In genomic region chr10:127977368-127978009, GRCh38 we compare ENCODE assay signal across 8 cellular contexts.
DNase-seq lines count a peak whose midpoint lies in the region; ATAC-seq and TF ChIP-seq lines count a peak whose summit lies in the region.

No MANE protein-coding gene starts in this region.

- no peak overlapping the region for H3K9ac ChIP-seq in trophoblast cell (ENCODE audit: low read length)

- no peak overlapping the region for H2AK5ac ChIP-seq in trophoblast cell (ENCODE audit: low read length)

- TF ChIP-seq CTCF in WERI-Rb-1 (IDR thresholded peaks at IDR 0.05; ENCODE audit: low read depth, low read length): no peak

- ATAC-seq in Right ventricle myocardium superior (ENCODE audit: poor library complexity): peak; percentile 92
- no peak for ATAC-seq in HG03460 (IDR thresholded peaks at IDR 0.05; ENCODE audit: unreplicated experiment)
- ATAC-seq in GM18873 (IDR thresholded peaks at IDR 0.05; ENCODE audit: low FRiP score, unreplicated experiment): no peak

- H3K4me3 ChIP-seq in WERI-Rb-1 (ENCODE audit: low read depth, low read length) (no peak overlapping the region), trophoblast cell (ENCODE audit: low read depth, low read length) (no peak overlapping the region)

- no peaks in the 10 kb centered on the region for H3K79me1 ChIP-seq in trophoblast cell (ENCODE audit: low read length)

- H3K27me3 ChIP-seq in WERI-Rb-1 (ENCODE audit: insufficient read depth, low read depth, severe bottlenecking) (no peaks in the 10 kb centered on the region), trophoblast cell (ENCODE audit: insufficient read depth, low read length) (no peaks in the 10 kb centered on the region)

- DNase-seq in ELR (ENCODE audit: low read depth): peak; percentile 73
- DNase-seq in WERI-Rb-1: peak; percentile 64
- peak; percentile 88 for DNase-seq in Right ventricle myocardium superior
- peak; percentile 45 to 61 for DNase-seq in trophoblast cell
- no peak for DNase-seq in NCI-H510A (lab: John Stamatoyannopoulos, UW)
- no peak for DNase-seq in NCI-H774 (lab: John Stamatoyannopoulos, UW)

- no peak overlapping the region for H3K18ac ChIP-seq in trophoblast cell (ENCODE audit: low read length)

- H3K9me3 ChIP-seq in WERI-Rb-1 (ENCODE audit: severe bottlenecking) (peaks cover 11% of the 10 kb centered on the region), trophoblast cell (ENCODE audit: insufficient read depth, low read depth, low read length) (no peaks in the 10 kb centered on the region)

- no peak overlapping the region for H2BK120ac ChIP-seq in trophoblast cell (ENCODE audit: insufficient read depth, low read length, poor library complexity)

- no peaks in the 10 kb centered on the region for H3K79me2 ChIP-seq in trophoblast cell (ENCODE audit: control insufficient read depth, insufficient read depth, low read length, poor library complexity)

- no peak overlapping the region for H4K91ac ChIP-seq in trophoblast cell (ENCODE audit: low read depth, low read length)

- no peak overlapping the region for H3K4ac ChIP-seq in trophoblast cell (ENCODE audit: low read depth, low read length)

- no peak overlapping the region for H4K12ac ChIP-seq in trophoblast cell (ENCODE audit: low read depth, low read length)

- H3K36me3 ChIP-seq in WERI-Rb-1 (no peaks in the 10 kb centered on the region), trophoblast cell (ENCODE audit: control insufficient read depth in 1 of 2, insufficient read depth in 2 of 2, low read length in 2 of 2) (no peaks in the 10 kb centered on the region)

- H3K4me1 ChIP-seq in trophoblast cell (ENCODE audit: control insufficient read depth in 1 of 2, insufficient read depth in 2 of 2, low read length in 2 of 2): peaks cover 2 to 3% of the 10 kb centered on the region in 2 experiments

- H3K27ac ChIP-seq in WERI-Rb-1 (no peak overlapping the region), trophoblast cell (ENCODE audit: low read depth, low read length) (no peak overlapping the region)

- no peak overlapping the region for H2BK12ac ChIP-seq in trophoblast cell (ENCODE audit: low read length)

- H2BK5ac ChIP-seq in trophoblast cell (ENCODE audit: low read depth, low read length, poor library complexity): no peak overlapping the region

- no peak overlapping the region for H3K4me2 ChIP-seq in trophoblast cell (ENCODE audit: low read length)

- H4K8ac ChIP-seq in trophoblast cell (ENCODE audit: low read depth, low read length): no peak overlapping the region

- H3K23ac ChIP-seq in trophoblast cell (ENCODE audit: low read length): no peak overlapping the region

- H3K14ac ChIP-seq in trophoblast cell (ENCODE audit: low read length): no peak overlapping the region

- intact Hi-C loops in Right ventricle myocardium superior (cut with DNase I): no loop called here

- whole genome bisulfite sequencing in trophoblast cell (ENCODE audit: extremely low coverage, insufficient coverage, insufficient read length): no CpG with 5 or more reads among the region's 12 CpGs

- no peak overlapping the region for H2AFZ ChIP-seq in trophoblast cell (ENCODE audit: insufficient read depth, low read length, poor library complexity)

Comparison
In these comparisons a context has a peak if more than half of its experiments do, and no peak if none do; other contexts are left out.
1. DNase-seq: peak in ELR (single experiment), WERI-Rb-1 (single experiment), Right ventricle myocardium superior (single experiment) and trophoblast cell (2 of 2); none in NCI-H510A (single experiment) and NCI-H774 (single experiment).